18 cellular contexts compared by ENCODE assay signal in genomic region chr2:219969508-219969907, GRCh38.
DNase-seq lines count a peak whose midpoint lies in the region; ATAC-seq and TF ChIP-seq lines count a peak whose summit lies in the region.
"Had no signal": no experiment of that assay in that cellular context is flagged by ENCODE, and none has a peak within 500 bp of the region (broad histone marks: within the 10 kb centered on the region; RNA-seq: fewer than 3 reads in every experiment).

No MANE protein-coding gene starts in this region.

- H2BK120ac ChIP-seq in trophoblast cell (ENCODE audit: insufficient read depth, low read length, poor library complexity) = no peak overlapping the region

- peaks cover 2 to 4% of the 10 kb centered on the region in 2 experiments for H3K4me1 ChIP-seq in trophoblast cell (ENCODE audit: control insufficient read depth in 1 of 2, insufficient read depth in 2 of 2, low read length in 2 of 2)
- H3K4me1 ChIP-seq: transverse colon had no signal

- H2AK5ac ChIP-seq in trophoblast cell (ENCODE audit: low read length) = no peak overlapping the region

- H4K12ac ChIP-seq in trophoblast cell (ENCODE audit: low read depth, low read length) = no peak overlapping the region

- no peak overlapping the region for H2BK12ac ChIP-seq in trophoblast cell (ENCODE audit: low read length)

- H3K9ac ChIP-seq in trophoblast cell (ENCODE audit: low read length) = no peak overlapping the region
- H3K9ac ChIP-seq: BLaER1 treated with 17β-estradiol and CSF1 and Interleukin-3, amounts not matched to agents 10 nM and 100 nM had no signal

- H3K79me1 ChIP-seq in trophoblast cell (ENCODE audit: low read length) = no peaks in the 10 kb centered on the region

- no peak overlapping the region for H3K23ac ChIP-seq in trophoblast cell (ENCODE audit: low read length)

- no peaks in the 10 kb centered on the region for H3K27me3 ChIP-seq in trophoblast cell (ENCODE audit: insufficient read depth, low read length)
- H3K27me3 ChIP-seq: BLaER1 treated with 17β-estradiol and CSF1 and Interleukin-3, amounts not matched to agents 10 nM and 100 nM; transverse colon had no signal

- no peaks in the 10 kb centered on the region for H3K79me2 ChIP-seq in trophoblast cell (ENCODE audit: control insufficient read depth, insufficient read depth, low read length, poor library complexity)

- no peak for TF ChIP-seq CTCF in cardiac fibroblast (IDR thresholded peaks at IDR 0.05; ENCODE audit: low read depth, low read length)

- no peak overlapping the region for H3K14ac ChIP-seq in trophoblast cell (ENCODE audit: low read length)

- no peak overlapping the region for H3K4me3 ChIP-seq in cardiac fibroblast (replicated peaks in 1 of 2; ENCODE audit: low read depth in 2 of 2, low read length in 2 of 2)
- H3K4me3 ChIP-seq in trophoblast cell (ENCODE audit: low read depth, low read length) = no peak overlapping the region
- H3K4me3 ChIP-seq: BLaER1 treated with 17β-estradiol and CSF1 and Interleukin-3, amounts not matched to agents 10 nM and 100 nM; transverse colon had no signal

- peaks cover 4% of the 10 kb centered on the region for H3K9me3 ChIP-seq in trophoblast cell (ENCODE audit: insufficient read depth, low read depth, low read length)
- H3K9me3 ChIP-seq: transverse colon had no signal

- no peak for ATAC-seq in GM18498 (IDR thresholded peaks at IDR 0.05; ENCODE audit: unreplicated experiment)
- ATAC-seq: sciatic nerve had no signal

- no peak overlapping the region for H3K27ac ChIP-seq in trophoblast cell (ENCODE audit: low read depth, low read length)
- H3K27ac ChIP-seq: BLaER1 treated with 17β-estradiol and CSF1 and Interleukin-3, amounts not matched to agents 10 nM and 100 nM; transverse colon had no signal

- H2BK5ac ChIP-seq in trophoblast cell (ENCODE audit: low read depth, low read length, poor library complexity) = no peak overlapping the region

- peak; percentile 83 for DNase-seq in COLO829 (ENCODE audit: low spot score)
- peak; percentile 96 for DNase-seq in LHCN-M2 (ENCODE audit: low read depth)
- peak; percentile 1 to 7 for DNase-seq in cardiac fibroblast (ENCODE audit: low read depth in 2 of 2)
- peak; percentile 24 to 56 for DNase-seq in trophoblast cell
- no peak for DNase-seq in pons (ENCODE audit: low spot score)
- DNase-seq in SK-N-DZ (ENCODE audit: low spot score) = no peak
- DNase-seq in DMS 273 treated with DMSO at 0.1 percent for 48 hours (lab: John Stamatoyannopoulos, UW) = no peak
- DNase-seq: activated naive CD4-positive, alpha-beta T cell treated with anti-CD3 and anti-CD28 coated beads, Interleukin-2, amount 10 ng/mL, durations not matched to agents 7 days and 5 days; DMS79; islet precursor cell; Karpas-422; NCI-H146; NCI-H524 treated with DMSO at 0.1 percent for 48 hours; stimulated activated CD4-positive, alpha-beta T cell treated with anti-CD3 and anti-CD28 coated beads, Interleukin-4, amount 100 ng/mL, for 24 hours; transverse colon had no signal

- no peak overlapping the region for H2AFZ ChIP-seq in trophoblast cell (ENCODE audit: insufficient read depth, low read length, poor library complexity)

- no peak overlapping the region for H3K18ac ChIP-seq in trophoblast cell (ENCODE audit: low read length)

- no peak overlapping the region for H4K8ac ChIP-seq in trophoblast cell (ENCODE audit: low read depth, low read length)

- no peak overlapping the region for H3K4me2 ChIP-seq in trophoblast cell (ENCODE audit: low read length)
- H3K4me2 ChIP-seq: BLaER1 treated with 17β-estradiol and CSF1 and Interleukin-3, amounts not matched to agents 10 nM and 100 nM had no signal

- H3K4ac ChIP-seq in trophoblast cell (ENCODE audit: low read depth, low read length) = no peak overlapping the region

- no CpG with 5 or more reads among the region's 4 CpGs for WGBS in trophoblast cell (ENCODE audit: extremely low coverage, insufficient coverage, insufficient read length)

- H3K36me3 ChIP-seq in trophoblast cell (ENCODE audit: control insufficient read depth in 1 of 2, insufficient read depth in 2 of 2, low read length in 2 of 2) = no peaks in the 10 kb centered on the region
- H3K36me3 ChIP-seq: BLaER1 treated with 17β-estradiol and CSF1 and Interleukin-3, amounts not matched to agents 10 nM and 100 nM; transverse colon had no signal

- no peak overlapping the region for H4K91ac ChIP-seq in trophoblast cell (ENCODE audit: low read depth, low read length)

Comparison
In these comparisons a context has a peak if more than half of its experiments do, and no peak if none do; other contexts are left out.
1. DNase-seq: peak in COLO829 (single experiment), LHCN-M2 (single experiment), cardiac fibroblast (2 of 2) and trophoblast cell (2 of 2); none in pons (single experiment), SK-N-DZ (single experiment) and DMS 273 treated with DMSO at 0.1 percent for 48 hours (single experiment).